14 cellular contexts compared by ENCODE assay signal in the genomic region with DNA sequence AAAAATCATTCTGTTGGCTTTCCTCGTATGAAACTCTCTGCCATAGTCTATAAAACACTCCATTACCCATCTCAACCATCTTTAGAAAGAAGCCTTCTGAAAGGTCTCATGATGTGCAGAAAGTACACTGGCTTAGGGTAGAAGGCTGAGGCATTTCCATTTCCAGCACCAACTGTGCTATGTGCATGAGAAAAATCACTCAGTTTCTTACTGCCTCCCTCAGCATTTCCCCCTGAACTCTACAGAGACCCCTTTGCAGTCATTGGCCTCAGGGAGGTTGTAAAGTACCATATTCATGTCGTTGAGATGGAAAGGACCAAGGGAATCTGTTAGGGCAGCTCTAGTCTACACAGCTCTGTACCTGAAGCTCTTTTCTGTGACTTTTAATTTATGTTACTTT.
"Had no signal": no experiment of that assay in that cellular context is flagged by ENCODE, and none has a peak within 500 bp of the region (broad histone marks: within the 10 kb centered on the region; RNA-seq: fewer than 3 reads in every experiment).

No MANE protein-coding gene starts in this region.

- H3K27ac ChIP-seq: upper lobe of right lung had no signal

- ATAC-seq: heart left ventricle; stimulated activated naive CD8-positive, alpha-beta T cell treated with anti-CD3 and anti-CD28 coated beads, Interleukin-15, amount 100 ng/mL, for 72 hours had no signal

- H3K9me3 ChIP-seq: heart left ventricle, upper lobe of right lung had no signal

- H3K9me3 Mint-ChIP-seq: activated naive CD8-positive, alpha-beta T cell treated with anti-CD3 and anti-CD28 coated beads, Interleukin-2, amount 10 ng/mL, durations not matched to agents 7 days and 5 days; stimulated activated naive CD8-positive, alpha-beta T cell treated with anti-CD3 and anti-CD28 coated beads, Interleukin-15, amount 100 ng/mL, for 72 hours had no signal

- H3K36me3 ChIP-seq: heart left ventricle, upper lobe of right lung had no signal

- H3K27ac Mint-ChIP-seq: activated naive CD8-positive, alpha-beta T cell treated with anti-CD3 and anti-CD28 coated beads, Interleukin-2, amount 10 ng/mL, durations not matched to agents 7 days and 5 days; stimulated activated naive CD8-positive, alpha-beta T cell treated with anti-CD3 and anti-CD28 coated beads, Interleukin-15, amount 100 ng/mL, for 72 hours had no signal

- H3K36me3 Mint-ChIP-seq: activated naive CD8-positive, alpha-beta T cell treated with anti-CD3 and anti-CD28 coated beads, Interleukin-2, amount 10 ng/mL, durations not matched to agents 7 days and 5 days had no signal

- FAIRE-seq: frontal cortex, islet of Langerhans had no signal

- DNase-seq: activated CD4-positive, CD25-positive, alpha-beta regulatory T cell treated with anti-CD3 and anti-CD28 coated beads, Interleukin-2, amount 50 U/mL, for 72 hours; activated naive CD4-positive, alpha-beta T cell; activated naive CD8-positive, alpha-beta T cell treated with anti-CD3 and anti-CD28 coated beads, Interleukin-2, amount 10 ng/mL, durations not matched to agents 7 days and 5 days; dermis blood vessel endothelial cell; heart left ventricle; left colon; posterior cingulate gyrus; stimulated activated CD4-positive, alpha-beta T cell treated with anti-CD3 and anti-CD28 coated beads, Interleukin-4, amount 100 ng/mL, for 4 hours; stimulated activated CD8-positive, alpha-beta memory T cell treated with anti-CD3 and anti-CD28 coated beads, Interleukin-4, amount 100 ng/mL, for 48 hours; stimulated activated naive CD8-positive, alpha-beta T cell treated with anti-CD3 and anti-CD28 coated beads, Interleukin-15, amount 100 ng/mL, for 72 hours; upper lobe of right lung had no signal

- H3K4me3 ChIP-seq: lung had no signal
